Comparison of ENCODE assay signal across 2 cellular contexts in genomic region chr11:19578871-19579270, GRCh38.
TF ChIP-seq lines count a peak whose summit lies in the region.

No MANE protein-coding gene starts in this region.

TF ChIP-seq in SK-N-SH, 30 proteins besides CTCF, POLR2A, EP300 and RAD21 (continued from another document):
- TF ChIP-seq MAX (IDR thresholded peaks at IDR 0.05; ENCODE audit: low read depth) (no peak), POLR2AphosphoS5 (IDR thresholded peaks at IDR 0.05; ENCODE audit: low read depth, low read length) (no peak), FOXM1 (IDR thresholded peaks at IDR 0.05; ENCODE audit: low read depth) (no peak), NRF1 (IDR thresholded peaks at IDR 0.05; ENCODE audit: low read depth, low read length) (no peak), ZBTB33 (IDR thresholded peaks at IDR 0.05; ENCODE audit: borderline replicate concordance, low read depth) (no peak), MXI1 (IDR thresholded peaks at IDR 0.05; ENCODE audit: low read depth, low read length) (no peak), FOXJ3 (CRISPR knock-in tag; IDR thresholded peaks at IDR 0.05) (no peak), RXRA (IDR thresholded peaks at IDR 0.05; ENCODE audit: borderline replicate concordance, low read depth) (no peak), NFIC (IDR thresholded peaks at IDR 0.05; ENCODE audit: borderline replicate concordance) (no peak), JUND (IDR thresholded peaks at IDR 0.05) (no peak), TAF1 (IDR thresholded peaks at IDR 0.05; ENCODE audit: borderline replicate concordance, low read depth, low read length) (no peak), TEAD4 (IDR thresholded peaks at IDR 0.05; ENCODE audit: borderline replicate concordance, insufficient read depth) (no peak)
- TF ChIP-seq, protein P1, sequence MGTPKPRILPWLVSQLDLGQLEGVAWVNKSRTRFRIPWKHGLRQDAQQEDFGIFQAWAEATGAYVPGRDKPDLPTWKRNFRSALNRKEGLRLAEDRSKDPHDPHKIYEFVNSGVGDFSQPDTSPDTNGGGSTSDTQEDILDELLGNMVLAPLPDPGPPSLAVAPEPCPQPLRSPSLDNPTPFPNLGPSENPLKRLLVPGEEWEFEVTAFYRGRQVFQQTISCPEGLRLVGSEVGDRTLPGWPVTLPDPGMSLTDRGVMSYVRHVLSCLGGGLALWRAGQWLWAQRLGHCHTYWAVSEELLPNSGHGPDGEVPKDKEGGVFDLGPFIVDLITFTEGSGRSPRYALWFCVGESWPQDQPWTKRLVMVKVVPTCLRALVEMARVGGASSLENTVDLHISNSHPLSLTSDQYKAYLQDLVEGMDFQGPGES (IDR thresholded peaks at IDR 0.05; ENCODE audit: low read depth, low read length): no peak
- TF ChIP-seq, protein P2, sequence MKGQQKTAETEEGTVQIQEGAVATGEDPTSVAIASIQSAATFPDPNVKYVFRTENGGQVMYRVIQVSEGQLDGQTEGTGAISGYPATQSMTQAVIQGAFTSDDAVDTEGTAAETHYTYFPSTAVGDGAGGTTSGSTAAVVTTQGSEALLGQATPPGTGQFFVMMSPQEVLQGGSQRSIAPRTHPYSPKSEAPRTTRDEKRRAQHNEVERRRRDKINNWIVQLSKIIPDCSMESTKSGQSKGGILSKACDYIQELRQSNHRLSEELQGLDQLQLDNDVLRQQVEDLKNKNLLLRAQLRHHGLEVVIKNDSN (IDR thresholded peaks at IDR 0.05; ENCODE audit: borderline replicate concordance, low read depth): no peak
TF ChIP-seq in SK-N-SH: peak in this region for 0.

TF ChIP-seq in SK-N-SH treated with all-trans-retinoic acid at 6 μM for 48 hours, 23 proteins besides CTCF, POLR2A, EP300 and RAD21 (continued from another document):
- TF ChIP-seq, protein P3, sequence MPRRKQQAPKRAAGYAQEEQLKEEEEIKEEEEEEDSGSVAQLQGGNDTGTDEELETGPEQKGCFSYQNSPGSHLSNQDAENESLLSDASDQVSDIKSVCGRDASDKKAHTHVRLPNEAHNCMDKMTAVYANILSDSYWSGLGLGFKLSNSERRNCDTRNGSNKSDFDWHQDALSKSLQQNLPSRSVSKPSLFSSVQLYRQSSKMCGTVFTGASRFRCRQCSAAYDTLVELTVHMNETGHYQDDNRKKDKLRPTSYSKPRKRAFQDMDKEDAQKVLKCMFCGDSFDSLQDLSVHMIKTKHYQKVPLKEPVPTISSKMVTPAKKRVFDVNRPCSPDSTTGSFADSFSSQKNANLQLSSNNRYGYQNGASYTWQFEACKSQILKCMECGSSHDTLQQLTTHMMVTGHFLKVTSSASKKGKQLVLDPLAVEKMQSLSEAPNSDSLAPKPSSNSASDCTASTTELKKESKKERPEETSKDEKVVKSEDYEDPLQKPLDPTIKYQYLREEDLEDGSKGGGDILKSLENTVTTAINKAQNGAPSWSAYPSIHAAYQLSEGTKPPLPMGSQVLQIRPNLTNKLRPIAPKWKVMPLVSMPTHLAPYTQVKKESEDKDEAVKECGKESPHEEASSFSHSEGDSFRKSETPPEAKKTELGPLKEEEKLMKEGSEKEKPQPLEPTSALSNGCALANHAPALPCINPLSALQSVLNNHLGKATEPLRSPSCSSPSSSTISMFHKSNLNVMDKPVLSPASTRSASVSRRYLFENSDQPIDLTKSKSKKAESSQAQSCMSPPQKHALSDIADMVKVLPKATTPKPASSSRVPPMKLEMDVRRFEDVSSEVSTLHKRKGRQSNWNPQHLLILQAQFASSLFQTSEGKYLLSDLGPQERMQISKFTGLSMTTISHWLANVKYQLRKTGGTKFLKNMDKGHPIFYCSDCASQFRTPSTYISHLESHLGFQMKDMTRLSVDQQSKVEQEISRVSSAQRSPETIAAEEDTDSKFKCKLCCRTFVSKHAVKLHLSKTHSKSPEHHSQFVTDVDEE (CRISPR knock-in tag; IDR thresholded peaks at IDR 0.05): no peak
- no peak for TF ChIP-seq OSR1 (CRISPR knock-in tag; IDR thresholded peaks at IDR 0.05)
- TF ChIP-seq PPARA (CRISPR knock-in tag; IDR thresholded peaks at IDR 0.05; ENCODE audit: borderline replicate concordance): no peak
- no peak for TF ChIP-seq ZC3H10 (CRISPR knock-in tag; IDR thresholded peaks at IDR 0.05)
- no peak for TF ChIP-seq BACH2 (CRISPR knock-in tag; IDR thresholded peaks at IDR 0.05; ENCODE audit: borderline replicate concordance)
- no peak for TF ChIP-seq CREB5 (CRISPR knock-in tag; IDR thresholded peaks at IDR 0.05; ENCODE audit: low read depth)
- no peak for TF ChIP-seq ZNF70 (CRISPR knock-in tag; IDR thresholded peaks at IDR 0.05)
- TF ChIP-seq POU6F1 (CRISPR knock-in tag; IDR thresholded peaks at IDR 0.05; ENCODE audit: borderline replicate concordance, low read depth): no peak
- TF ChIP-seq ZFP30 (CRISPR knock-in tag; IDR thresholded peaks at IDR 0.05): no peak
